In the genomic region with DNA sequence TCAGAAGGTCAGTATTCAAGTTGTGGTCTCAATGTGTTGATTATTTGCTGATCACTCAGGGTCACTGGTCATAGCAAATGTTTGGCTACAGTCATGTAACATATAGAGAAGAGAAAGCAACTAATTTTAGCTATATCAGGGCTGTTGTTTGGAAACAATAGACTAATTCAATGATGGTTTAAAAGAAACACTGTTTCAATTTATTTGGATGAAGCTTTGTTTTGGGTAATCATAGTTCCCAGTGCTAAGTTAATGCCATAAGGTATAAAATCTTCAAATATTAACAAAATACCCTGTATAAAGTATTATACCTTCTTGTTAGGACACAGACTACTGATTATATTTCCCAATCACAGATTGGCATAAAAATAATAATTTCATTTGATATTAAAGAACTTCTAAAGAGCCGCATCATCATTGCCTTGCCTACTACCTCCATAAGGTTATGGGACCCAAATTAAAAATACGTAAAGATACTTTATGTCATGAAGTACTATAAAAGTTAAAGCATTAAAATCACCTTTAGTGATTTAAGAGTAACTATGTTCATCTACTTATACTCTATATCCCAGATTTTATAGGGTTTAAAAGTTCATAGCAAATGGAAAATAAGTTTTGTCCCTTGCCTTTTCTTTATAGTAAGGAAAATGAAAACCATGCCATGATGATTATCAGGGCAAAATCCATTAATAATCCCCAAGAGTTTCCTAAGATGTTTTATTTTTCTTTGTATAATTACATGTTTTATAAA, we compare ENCODE assay signal across 1 cellular context.
TF ChIP-seq lines count a peak whose summit lies in the region.

No MANE protein-coding gene starts in this region.

TF ChIP-seq in H1, 55 proteins besides CTCF, POLR2A, EP300 and RAD21 (continued from another document):
- TF ChIP-seq, protein P1, sequence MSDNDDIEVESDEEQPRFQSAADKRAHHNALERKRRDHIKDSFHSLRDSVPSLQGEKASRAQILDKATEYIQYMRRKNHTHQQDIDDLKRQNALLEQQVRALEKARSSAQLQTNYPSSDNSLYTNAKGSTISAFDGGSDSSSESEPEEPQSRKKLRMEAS (IDR thresholded peaks at IDR 0.05), result no peak
- TF ChIP-seq CBX8 (IDR thresholded peaks at IDR 0.05; ENCODE audit: borderline replicate concordance, low read depth, low read length), result no peak
- no peak for TF ChIP-seq GABPA (IDR thresholded peaks at IDR 0.05; ENCODE audit: borderline replicate concordance, insufficient read depth, low read length)
- TF ChIP-seq TAF1 (IDR thresholded peaks at IDR 0.05; ENCODE audit: low read depth, low read length), result no peak
- TF ChIP-seq ZNF274 (IDR thresholded peaks at IDR 0.05; ENCODE audit: borderline replicate concordance, extremely low read depth, low read length), result no peak
- TF ChIP-seq JUND (IDR thresholded peaks at IDR 0.05; ENCODE audit: low read length), result no peak
- no peak for TF ChIP-seq CHD7 (IDR thresholded peaks at IDR 0.05; ENCODE audit: insufficient replicate concordance, low read length)
